In genomic region chr9:124551472-124552339, GRCh38 we compare ENCODE assay signal across 8 cellular contexts. TPM values are rescaled to one million over a fixed set of nuclear protein-coding genes. Genes with fewer than 3 reads are reported as not detected.
DNase-seq lines count a peak whose midpoint lies in the region; ATAC-seq and TF ChIP-seq lines count a peak whose summit lies in the region.

No MANE protein-coding gene starts in this region.

- TF ChIP-seq CTCF in DND-41 (IDR thresholded peaks at IDR 0.05; ENCODE audit: borderline replicate concordance, extremely low read depth, low read length, poor library complexity, severe bottlenecking) (peak; percentile 53), HFF-Myc (IDR thresholded peaks at IDR 0.05; ENCODE audit: low read depth, low read length, missing control alignments) (peak; percentile 79), Panc1 (IDR thresholded peaks at IDR 0.05) (peak; percentile 81), tibial artery (IDR thresholded peaks at IDR 0.05) (no peak)

- CTCF ChIA-PET in Panc1 (lab: Charles Lee), result interaction anchor here (1.0 to 1.4 kb wide), 3 partner anchors 66 to 215 kb away, joined by 4 to 6 read pairs (median 6); no protein-coding TSS in a partner anchor

- POLR2A ChIA-PET in Panc1 (lab: Charles Lee), result no interaction called here

- H3K36me3 ChIP-seq in DND-41 (ENCODE audit: insufficient read depth, low read length), result no peaks in the 10 kb centered on the region
- H3K36me3 ChIP-seq in Panc1 (ENCODE audit: control insufficient read depth, insufficient read depth, low read length), result no peaks in the 10 kb centered on the region
- no peaks in the 10 kb centered on the region for H3K36me3 ChIP-seq in tibial artery

- H4K20me1 ChIP-seq in DND-41 (ENCODE audit: insufficient read depth, low read length), result no peaks in the 10 kb centered on the region

- no TSS peak for BruUV-seq in Panc1 (replicated peaks; lab: Mats Ljungman, UMichigan)

- H3K4me1 ChIP-seq in DND-41 (ENCODE audit: insufficient read depth, low read length), result peaks cover 6% of the 10 kb centered on the region; the same call in 1 of the 2 replicates
- H3K4me1 ChIP-seq in Panc1 (ENCODE audit: control insufficient read depth, insufficient read depth, low read length), result peaks cover 4% of the 10 kb centered on the region; the same call in 1 of the 2 replicates
- H3K4me1 ChIP-seq in tibial artery, result no peaks in the 10 kb centered on the region

- in situ Hi-C loops in Panc1 (cut with HindIII; ENCODE audit: low pct_unique_long_range_greater_than_20kb, low sequenced_read_pairs) (no loop called here), T47D (cut with HindIII; ENCODE audit: low pct_unique_long_range_greater_than_20kb, low sequenced_read_pairs) (no loop called here)

- intact Hi-C loops in Panc1 (cut with micrococcal nuclease; ENCODE audit: unreplicated experiment) (loop anchor here (2.0 kb wide), 1 partner anchor 159 kb away; no protein-coding TSS in a partner anchor), tibial artery (cut with DNase I; ENCODE audit: low total_unique reads) (no loop called here)

- H2AFZ ChIP-seq in DND-41 (ENCODE audit: low read depth, low read length), result no peak overlapping the region

- H3K4me3 ChIP-seq in DND-41 (ENCODE audit: low read depth in 1 of 2, low read length in 2 of 2), result no peak overlapping the region
- no peak overlapping the region for H3K4me3 ChIP-seq in HFF-Myc (replicated peaks; ENCODE audit: low read depth, low read length)
- H3K4me3 ChIP-seq in Panc1 (ENCODE audit: low read depth in 2 of 2, low read length in 2 of 2), result no peak overlapping the region
- H3K4me3 ChIP-seq in tibial artery, result no peak overlapping the region

- ATAC-seq in DND-41 (ENCODE audit: insufficient read depth, low read depth) (peak; percentile 47; the same call in 1 of the 3 replicates), Panc1 (peak; percentile 97)

- no peaks in the 10 kb centered on the region for H3K79me2 ChIP-seq in DND-41 (ENCODE audit: insufficient read depth, low read length)

- H3K9ac ChIP-seq in DND-41 (ENCODE audit: low read depth, low read length), result no peak overlapping the region

- no peak overlapping the region for H3K4me2 ChIP-seq in DND-41 (ENCODE audit: insufficient read depth, low read length)

- H3K27me3 ChIP-seq in DND-41 (ENCODE audit: insufficient read depth, low read length, poor library complexity) (no peaks in the 10 kb centered on the region), Panc1 (ENCODE audit: control insufficient read depth, insufficient read depth, low read length) (no peaks in the 10 kb centered on the region), tibial artery (no peaks in the 10 kb centered on the region)

- H3K27ac ChIP-seq in DND-41 (ENCODE audit: low read length), result no peak overlapping the region
- 0 out of 2 replicates have a peak overlapping the region, but pooled peaks have one; percentile 8 for H3K27ac ChIP-seq in Panc1 (ENCODE audit: low read length)
- no peak overlapping the region for H3K27ac ChIP-seq in tibial artery

- H3K9me3 ChIP-seq in DND-41 (ENCODE audit: insufficient read depth, low read length, severe bottlenecking) (no peaks in the 10 kb centered on the region), Panc1 (ENCODE audit: control insufficient read depth, insufficient read depth, low read depth, low read length) (no peaks in the 10 kb centered on the region), tibial artery (no peaks in the 10 kb centered on the region)

- DNase-seq in DND-41, result peak; percentile 21
- DNase-seq in HFF-Myc (ENCODE audit: extremely low read depth, low read depth), result no peak
- DNase-seq in Panc1 (ENCODE audit: low read depth, low spot score), result peak; percentile 25
- DNase-seq in T47D (ENCODE audit: low read depth in 1 of 2, low spot score in 1 of 2), result peak; percentile 72 to 84
- peak; percentile 88 for DNase-seq in kidney glomerular epithelial cell (lab: John Stamatoyannopoulos, UW)
- DNase-seq in stimulated activated CD8-positive, alpha-beta memory T cell treated with anti-CD3 and anti-CD28 coated beads, Interleukin-4, amount 100 ng/mL, for 24 hours (ENCODE audit: low read depth), result peak; percentile 7
- DNase-seq in COR-L47 (lab: John Stamatoyannopoulos, UW), result no peak
- no peak for DNase-seq in tibial artery

RNA-seq across cellular contexts. Expression of gene NR5A1, which starts 44.5 kb away (rescaled TPM):
- 2.5 TPM for total RNA-seq in Panc1 (2021; ENCODE audit: unreplicated experiment)
- 2.0 TPM for polyA plus RNA-seq in Panc1 (2012; ENCODE audit: insufficient read length)

Comparison
In these comparisons a context has a peak if more than half of its experiments do, and no peak if none do; other contexts are left out.
1. DNase-seq: peak in DND-41 (single experiment), Panc1 (single experiment), T47D (2 of 2), kidney glomerular epithelial cell (single experiment) and stimulated activated CD8-positive, alpha-beta memory T cell treated with anti-CD3 and anti-CD28 coated beads, Interleukin-4, amount 100 ng/mL, for 24 hours (single experiment); none in HFF-Myc (single experiment), COR-L47 (single experiment) and tibial artery (0 of 2).
2. CTCF ChIP-seq: peak in DND-41 (single experiment), HFF-Myc (single experiment) and Panc1 (single experiment); none in tibial artery (0 of 2).